Comparison of ENCODE assay signal across 11 cellular contexts in the genomic region with DNA sequence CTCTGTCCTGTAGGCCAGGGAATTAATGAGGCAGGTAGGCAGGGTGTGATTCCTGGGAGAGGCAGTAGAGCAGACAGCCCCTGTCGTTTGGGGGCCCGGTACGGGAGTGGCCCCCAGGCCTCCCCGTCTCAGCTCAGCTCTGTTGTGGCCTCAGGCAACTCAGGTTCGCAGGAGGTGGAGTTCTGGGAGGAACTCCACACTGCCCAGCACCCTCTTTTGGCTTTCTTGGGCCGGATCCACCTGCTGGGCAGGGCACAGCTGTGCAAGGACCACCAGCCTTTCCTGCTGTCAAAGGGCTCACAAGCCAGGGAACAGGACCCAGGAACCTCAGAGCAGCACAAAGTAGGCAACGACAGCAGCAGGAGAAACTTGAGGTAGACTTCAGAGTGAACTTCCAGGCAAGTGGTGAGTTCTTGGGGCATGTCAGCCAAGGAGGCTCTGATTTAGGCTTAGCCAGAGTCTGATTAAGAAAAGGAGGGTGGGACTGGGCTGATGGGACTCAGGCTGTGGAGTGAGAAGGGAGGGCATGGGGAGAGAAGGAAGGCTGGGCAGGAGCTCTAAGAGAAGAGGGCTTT. TPM values are rescaled to one million over a fixed set of nuclear protein-coding genes. Genes with fewer than 3 reads are reported as not detected.
DNase-seq lines count a peak whose midpoint lies in the region; TF ChIP-seq lines count a peak whose summit lies in the region.
"Had no signal": no experiment of that assay in that cellular context is flagged by ENCODE, and none has a peak within 500 bp of the region (broad histone marks: within the 10 kb centered on the region; RNA-seq: fewer than 3 reads in every experiment).

No MANE protein-coding gene starts in this region.

- H3K27ac ChIP-seq in CD8-positive, alpha-beta memory T cell (ENCODE audit: low read depth, low read length), result no peak overlapping the region
- H3K27ac ChIP-seq in skeletal muscle tissue (ENCODE audit: low read depth, low read length) (peak overlapping the region; percentile 95), SJCRH30 (no peak overlapping the region), mesendoderm (ENCODE audit: low read depth, low read length) (no peak overlapping the region)

- no peaks in the 10 kb centered on the region for H3K36me3 ChIP-seq in CD8-positive, alpha-beta memory T cell (ENCODE audit: insufficient read depth, low read length)
- H3K36me3 ChIP-seq in skeletal muscle tissue (ENCODE audit: control insufficient read depth in 3 of 3, insufficient read depth in 3 of 3, low read length in 3 of 3) (no peaks in the 10 kb centered on the region), SJCRH30 (no peaks in the 10 kb centered on the region), mesendoderm (ENCODE audit: control insufficient read depth, insufficient read depth, low read length) (no peaks in the 10 kb centered on the region)
- H3K36me3 ChIP-seq: right lobe of liver had no signal

- no peak overlapping the region for H4K8ac ChIP-seq in mesendoderm (ENCODE audit: low read depth, low read length)

- H3K9me3 ChIP-seq in CD8-positive, alpha-beta memory T cell (ENCODE audit: low read length), result no peaks in the 10 kb centered on the region
- H3K9me3 ChIP-seq in skeletal muscle tissue (ENCODE audit: control insufficient read depth in 3 of 3, low read length in 3 of 3), result no peaks in the 10 kb centered on the region
- no peaks in the 10 kb centered on the region for H3K9me3 ChIP-seq in SJCRH30 (replicated peaks)
- H3K9me3 ChIP-seq: right lobe of liver had no signal

- no peak for TF ChIP-seq CTCF in fibroblast of pulmonary artery (IDR thresholded peaks at IDR 0.05; ENCODE audit: low read length, missing control alignments)

- no peak overlapping the region for H2BK15ac ChIP-seq in mesendoderm (replicated peaks; ENCODE audit: low read depth)

- H3K4me3 Mint-ChIP-seq in CD8-positive, alpha-beta memory T cell, result peak overlapping the region in 6 of 7 donors; percentile 17 to 80 (median 58)
- peak overlapping the region; percentile 31 for H3K4me3 Mint-ChIP-seq in activated CD4-positive, alpha-beta memory T cell treated with anti-CD3 and anti-CD28 coated beads for 36 hours

- H3K4me1 ChIP-seq in CD8-positive, alpha-beta memory T cell (ENCODE audit: insufficient read depth, low read length), result peaks cover 5% of the 10 kb centered on the region
- H3K4me1 ChIP-seq in skeletal muscle tissue (ENCODE audit: control insufficient read depth in 3 of 3, insufficient read depth in 3 of 3, low read length in 3 of 3), result peaks cover 16 to 30% (median 26%) of the 10 kb centered on the region in 3 donors
- H3K4me1 ChIP-seq in SJCRH30, result no peaks in the 10 kb centered on the region; the same call in 1 of the 2 replicates
- no peaks in the 10 kb centered on the region for H3K4me1 ChIP-seq in mesendoderm (ENCODE audit: control insufficient read depth, low read depth, low read length)

- peaks cover 0 to 3% of the 10 kb centered on the region in 2 donors for H3K27me3 Mint-ChIP-seq in CD8-positive, alpha-beta memory T cell
- no peaks in the 10 kb centered on the region for H3K27me3 Mint-ChIP-seq in activated CD4-positive, alpha-beta memory T cell treated with anti-CD3 and anti-CD28 coated beads for 36 hours

- no peak overlapping the region for H3K18ac ChIP-seq in mesendoderm (ENCODE audit: low read length)

- WGBS in mesendoderm (ENCODE audit: extremely low coverage, insufficient coverage, low lambda C conversion rate), result no CpG with 5 or more reads among the region's 7 CpGs

- no peak overlapping the region for H3K23ac ChIP-seq in mesendoderm (ENCODE audit: low read length)

- no peaks in the 10 kb centered on the region for H3K27me3 ChIP-seq in CD8-positive, alpha-beta memory T cell (ENCODE audit: insufficient read depth, low read length, poor library complexity, severe bottlenecking)
- H3K27me3 ChIP-seq in skeletal muscle tissue (ENCODE audit: control insufficient read depth in 3 of 3, insufficient read depth in 3 of 3, low read length in 3 of 3) (peaks cover 0 to 4% (median 0%) of the 10 kb centered on the region in 3 donors), SJCRH30 (peaks cover 25% of the 10 kb centered on the region), mesendoderm (ENCODE audit: insufficient read depth, low read length, poor library complexity) (no peaks in the 10 kb centered on the region)
- H3K27me3 ChIP-seq: right lobe of liver had no signal

- POLR2A ChIA-PET in CD8-positive, alpha-beta memory T cell (lab: Charles Lee), result no interaction called here
- POLR2A ChIA-PET in activated CD4-positive, alpha-beta memory T cell treated with anti-CD3 and anti-CD28 coated beads for 36 hours (lab: Charles Lee), result no interaction called here

- H3K9ac ChIP-seq in skeletal muscle tissue (ENCODE audit: low read depth in 1 of 3, low read length in 3 of 3), result peak overlapping the region; percentile 26 to 72 (median 68)
- H3K9ac ChIP-seq in mesendoderm (ENCODE audit: low read length), result no peak overlapping the region

- H3K9me3 Mint-ChIP-seq in CD8-positive, alpha-beta memory T cell, result no peaks in the 10 kb centered on the region
- no peaks in the 10 kb centered on the region for H3K9me3 Mint-ChIP-seq in activated CD4-positive, alpha-beta memory T cell treated with anti-CD3 and anti-CD28 coated beads for 36 hours

- CTCF ChIA-PET in CD8-positive, alpha-beta memory T cell (lab: Charles Lee), result no interaction called here
- CTCF ChIA-PET in activated CD4-positive, alpha-beta memory T cell treated with anti-CD3 and anti-CD28 coated beads for 36 hours (lab: Charles Lee), result interaction anchor here (0.6 to 3.6 kb wide), 2 partner anchors 25 to 155 kb away, joined by 3 to 19 read pairs; no protein-coding TSS in a partner anchor

- DNase-seq in CD8-positive, alpha-beta memory T cell, result no peak
- no peak for DNase-seq in activated CD4-positive, alpha-beta memory T cell treated with anti-CD3 and anti-CD28 coated beads for 36 hours
- no peak for DNase-seq in fibroblast of pulmonary artery (ENCODE audit: low read depth)
- no peak for DNase-seq in SJCRH30
- no peak for DNase-seq in effector CD8-positive, alpha-beta T cell (lab: John Stamatoyannopoulos, UW)
- DNase-seq in DMS153 (lab: John Stamatoyannopoulos, UW), result no peak
- DNase-seq in mesendoderm, result no peak
- DNase-seq: activated CD4-positive, CD25-positive, alpha-beta regulatory T cell treated with anti-CD3 and anti-CD28 coated beads, Interleukin-2, amount 50 U/mL, for 72 hours; NCI-H2081 treated with DMSO at 0.1 percent for 48 hours had no signal

- no peak overlapping the region for H3K56ac ChIP-seq in mesendoderm (ENCODE audit: low read length)

- no peak overlapping the region for H2AK5ac ChIP-seq in mesendoderm (ENCODE audit: low read length)

- no peak overlapping the region for H3K4ac ChIP-seq in mesendoderm (ENCODE audit: low read depth, low read length)

- H3K79me2 ChIP-seq in mesendoderm (ENCODE audit: control insufficient read depth, insufficient read depth, low read length), result no peaks in the 10 kb centered on the region

- no peaks in the 10 kb centered on the region for H3K36me3 Mint-ChIP-seq in CD8-positive, alpha-beta memory T cell
- no peaks in the 10 kb centered on the region for H3K36me3 Mint-ChIP-seq in activated CD4-positive, alpha-beta memory T cell treated with anti-CD3 and anti-CD28 coated beads for 36 hours

- intact Hi-C loops in activated CD4-positive, alpha-beta memory T cell treated with anti-CD3 and anti-CD28 coated beads for 36 hours (cut with micrococcal nuclease), result loop anchor here (2.0 kb wide), 1 partner anchor 18 kb away; no protein-coding TSS in a partner anchor

- no peak overlapping the region for H2BK120ac ChIP-seq in mesendoderm (ENCODE audit: low read depth, low read length)

- H4K5ac ChIP-seq in mesendoderm (ENCODE audit: low read length), result no peak overlapping the region

- no peak overlapping the region for H3K4me3 ChIP-seq in CD8-positive, alpha-beta memory T cell (ENCODE audit: low read length)
- peak overlapping the region; percentile 7 for H3K4me3 ChIP-seq in fibroblast of pulmonary artery (replicated peaks; ENCODE audit: low read depth, low read length)
- peak overlapping the region; percentile 37 to 69 (median 39) for H3K4me3 ChIP-seq in skeletal muscle tissue (ENCODE audit: low read length in 3 of 3)
- H3K4me3 ChIP-seq in SJCRH30, result no peak overlapping the region
- H3K4me3 ChIP-seq in mesendoderm (ENCODE audit: low read length), result no peak overlapping the region
- H3K4me3 ChIP-seq: right lobe of liver had no signal

- H3K79me1 ChIP-seq in mesendoderm (ENCODE audit: low read length), result no peaks in the 10 kb centered on the region

- no peak overlapping the region for H3K4me2 ChIP-seq in mesendoderm (ENCODE audit: low read length)

- H2BK5ac ChIP-seq in mesendoderm (ENCODE audit: low read length), result no peak overlapping the region

- H3K27ac Mint-ChIP-seq in CD8-positive, alpha-beta memory T cell, result peak overlapping the region in 4 of 8 donors; percentile 21 to 80 (median 74)
- peak overlapping the region; percentile 50 for H3K27ac Mint-ChIP-seq in activated CD4-positive, alpha-beta memory T cell treated with anti-CD3 and anti-CD28 coated beads for 36 hours

- peaks cover 4 to 7% (median 5%) of the 10 kb centered on the region in 3 donors for H3K4me1 Mint-ChIP-seq in CD8-positive, alpha-beta memory T cell
- H3K4me1 Mint-ChIP-seq in activated CD4-positive, alpha-beta memory T cell treated with anti-CD3 and anti-CD28 coated beads for 36 hours (ENCODE audit: low read depth), result peaks cover 11% of the 10 kb centered on the region

RNA-seq across cellular contexts. Expression of gene RAB44, which starts 36.9 kb away (rescaled TPM):
- total RNA-seq in CD8-positive, alpha-beta memory T cell, result not detected
- polyA plus RNA-seq in CD8-positive, alpha-beta memory T cell, result not detected
- under 1 TPM; 0.05 TPM for total RNA-seq in activated CD4-positive, alpha-beta memory T cell treated with anti-CD3 and anti-CD28 coated beads for 36 hours
- total RNA-seq in skeletal muscle tissue, result not detected
- total RNA-seq in SJCRH30 (2014; rRNA removed; shearing (Covaris generic)), result not detected in 2 replicates
- polyA plus RNA-seq in mesendoderm (2013, experiment 1 of 2), result 0.01 TPM
- polyA plus RNA-seq in mesendoderm (2013, experiment 2 of 2), result not detected

RNA-seq across cellular contexts. Expression of gene CDKN1A, which starts 56.1 kb away (rescaled TPM):
- 10 to 100 TPM; 64.7 to 66.4 TPM for total RNA-seq in CD8-positive, alpha-beta memory T cell
- polyA plus RNA-seq in CD8-positive, alpha-beta memory T cell, result 1.6 TPM
- 10 to 100 TPM; 64.2 to 66.7 TPM for total RNA-seq in activated CD4-positive, alpha-beta memory T cell treated with anti-CD3 and anti-CD28 coated beads for 36 hours
- 62.1 TPM for total RNA-seq in skeletal muscle tissue
- 56.1 and 57.8 TPM in 2 replicates for total RNA-seq in SJCRH30 (2014; rRNA removed; shearing (Covaris generic))
- 6.0 TPM for polyA plus RNA-seq in mesendoderm (2013, experiment 1 of 2)
- polyA plus RNA-seq in mesendoderm (2013, experiment 2 of 2), result 5.9 TPM

Comparison
In these comparisons a context has a peak if more than half of its experiments do, and no peak if none do; other contexts are left out.
1. H3K4me3 ChIP-seq: peak in fibroblast of pulmonary artery (single experiment) and skeletal muscle tissue (3 of 3); none in CD8-positive, alpha-beta memory T cell (single experiment), SJCRH30 (single experiment) and mesendoderm (single experiment).